In genomic region chr9:1051286-1052118, GRCh38 we compare ENCODE assay signal across 8 cellular contexts. TPM values are rescaled to one million over a fixed set of nuclear protein-coding genes. Genes with fewer than 3 reads are reported as not detected.
DNase-seq lines count a peak whose midpoint lies in the region; FAIRE-seq and TF ChIP-seq lines count a peak whose summit lies in the region.

No MANE protein-coding gene starts in this region.

- POLR2A ChIA-PET in CD4-positive, alpha-beta memory T cell (lab: Charles Lee; ENCODE audit: partially characterized antibody): no interaction called here
- POLR2A ChIA-PET in activated CD4-positive, alpha-beta memory T cell treated with anti-CD3 and anti-CD28 coated beads, Interleukin-2, amount 10 ng/mL, durations not matched to agents 7 days and 5 days (lab: Charles Lee): no interaction called here

- FAIRE-seq in small intestine (lab: Jason Lieb, UNC): no peak

- no peaks in the 10 kb centered on the region for H3K36me3 ChIP-seq in CD4-positive, alpha-beta memory T cell (ENCODE audit: insufficient read depth, low read length)
- H3K36me3 ChIP-seq in small intestine (ENCODE audit: control insufficient read depth in 2 of 2, insufficient read depth in 2 of 2, low read length in 2 of 2): no peaks in the 10 kb centered on the region

- H3K4me1 ChIP-seq in CD4-positive, alpha-beta memory T cell (ENCODE audit: insufficient read depth, low read length): peaks cover 35% of the 10 kb centered on the region
- H3K4me1 ChIP-seq in small intestine (ENCODE audit: control insufficient read depth in 2 of 2, insufficient read depth in 1 of 2, low read depth in 1 of 2, low read length in 1 of 2): peaks cover 0 to 8% of the 10 kb centered on the region in 2 donors

- peak; percentile 9 for TF ChIP-seq CTCF in GM20000 (IDR thresholded peaks at IDR 0.05; ENCODE audit: extremely low read depth, missing control alignments)

- CTCF ChIA-PET in CD4-positive, alpha-beta memory T cell (lab: Charles Lee; ENCODE audit: partially characterized antibody): no interaction called here
- CTCF ChIA-PET in activated CD4-positive, alpha-beta memory T cell treated with anti-CD3 and anti-CD28 coated beads, Interleukin-2, amount 10 ng/mL, durations not matched to agents 7 days and 5 days (lab: Charles Lee): no interaction called here

- H3K27me3 ChIP-seq in CD4-positive, alpha-beta memory T cell (ENCODE audit: insufficient read depth, low read length): peaks cover 50% of the 10 kb centered on the region
- H3K27me3 ChIP-seq in small intestine (ENCODE audit: control insufficient read depth in 2 of 2, insufficient read depth in 2 of 2, low read length in 2 of 2): peaks cover 10 to 62% of the 10 kb centered on the region in 2 donors

- no peaks in the 10 kb centered on the region for H3K9me3 ChIP-seq in CD4-positive, alpha-beta memory T cell (ENCODE audit: control insufficient read depth in 1 of 2, low read length in 2 of 2)
- no peaks in the 10 kb centered on the region for H3K9me3 ChIP-seq in iPS-18c (ENCODE audit: control insufficient read depth, insufficient read depth, low read length)
- H3K9me3 ChIP-seq in small intestine (ENCODE audit: control insufficient read depth, low read depth): no peaks in the 10 kb centered on the region

- H3K4me3 ChIP-seq in CD4-positive, alpha-beta memory T cell (ENCODE audit: low read length in 2 of 2): no peak overlapping the region
- peak overlapping the region; percentile 47 for H3K4me3 ChIP-seq in iPS-18c (ENCODE audit: insufficient read depth, low read depth, low read length)
- peak overlapping the region; percentile 16 to 26 for H3K4me3 ChIP-seq in small intestine (ENCODE audit: low read depth in 1 of 2, low read length in 2 of 2)

- H3K4me3 Mint-ChIP-seq in CD4-positive, alpha-beta memory T cell: peak overlapping the region in 7 of 8 donors; percentile 21 to 71 (median 63)
- H3K4me3 Mint-ChIP-seq in activated CD4-positive, alpha-beta memory T cell treated with anti-CD3 and anti-CD28 coated beads, Interleukin-2, amount 10 ng/mL, durations not matched to agents 7 days and 5 days: peak overlapping the region; percentile 63

- 3 to 8% (median 6%) methylated on average over 59 to 88 of the region's 88 CpGs for WGBS in small intestine, 3 donors

- peak overlapping the region in 1 of 7 donors; percentile 52 for H3K27ac Mint-ChIP-seq in CD4-positive, alpha-beta memory T cell
- H3K27ac Mint-ChIP-seq in activated CD4-positive, alpha-beta memory T cell treated with anti-CD3 and anti-CD28 coated beads, Interleukin-2, amount 10 ng/mL, durations not matched to agents 7 days and 5 days: no peak overlapping the region

- H3K36me3 Mint-ChIP-seq in CD4-positive, alpha-beta memory T cell: peaks cover 3 to 5% of the 10 kb centered on the region in 2 donors
- H3K36me3 Mint-ChIP-seq in activated CD4-positive, alpha-beta memory T cell treated with anti-CD3 and anti-CD28 coated beads, Interleukin-2, amount 10 ng/mL, durations not matched to agents 7 days and 5 days (ENCODE audit: low read depth): peaks cover 17% of the 10 kb centered on the region

- peaks cover 65 to 70% of the 10 kb centered on the region in 2 donors for H3K27me3 Mint-ChIP-seq in CD4-positive, alpha-beta memory T cell
- H3K27me3 Mint-ChIP-seq in activated CD4-positive, alpha-beta memory T cell treated with anti-CD3 and anti-CD28 coated beads, Interleukin-2, amount 10 ng/mL, durations not matched to agents 7 days and 5 days: peaks cover 86% of the 10 kb centered on the region

- intact Hi-C loops in CD4-positive, alpha-beta memory T cell (cut with micrococcal nuclease): no loop called here

- DNase-seq in CD4-positive, alpha-beta memory T cell: no peak
- DNase-seq in GM20000 (ENCODE audit: low spot score): no peak
- DNase-seq in activated CD4-positive, alpha-beta memory T cell treated with anti-CD3 and anti-CD28 coated beads, Interleukin-2, amount 10 ng/mL, durations not matched to agents 7 days and 5 days: peak; percentile 51
- DNase-seq in small intestine: peak; percentile 26
- DNase-seq in NCI-H446 (lab: John Stamatoyannopoulos, UW): no peak
- DNase-seq in NCI-H128 (lab: John Stamatoyannopoulos, UW; ENCODE audit: unreplicated experiment): no peak
- DNase-seq in HT-29 (ENCODE audit: low spot score): no peak

- H3K27ac ChIP-seq in CD4-positive, alpha-beta memory T cell (ENCODE audit: low read depth, low read length): no peak overlapping the region
- no peak overlapping the region for H3K27ac ChIP-seq in small intestine (ENCODE audit: low read depth in 1 of 2, low read length in 1 of 2)

- H3K4me1 Mint-ChIP-seq in CD4-positive, alpha-beta memory T cell: peaks cover 33 to 55% (median 47%) of the 10 kb centered on the region in 4 donors
- H3K4me1 Mint-ChIP-seq in activated CD4-positive, alpha-beta memory T cell treated with anti-CD3 and anti-CD28 coated beads, Interleukin-2, amount 10 ng/mL, durations not matched to agents 7 days and 5 days: peaks cover 48% of the 10 kb centered on the region

- peaks cover 0 to 29% (median 20%) of the 10 kb centered on the region in 8 donors for H3K9me3 Mint-ChIP-seq in CD4-positive, alpha-beta memory T cell
- no peaks in the 10 kb centered on the region for H3K9me3 Mint-ChIP-seq in activated CD4-positive, alpha-beta memory T cell treated with anti-CD3 and anti-CD28 coated beads, Interleukin-2, amount 10 ng/mL, durations not matched to agents 7 days and 5 days

RNA-seq across cellular contexts. Expression of gene DMRT2, which starts 1.3 kb away (rescaled TPM):
- total RNA-seq in CD4-positive, alpha-beta memory T cell: under 1 TPM in 1 of 2 experiments, not detected in 1; 0.23 TPM
- under 1 TPM in 1 of 2 donors, not detected in 1; 0.08 TPM for polyA plus RNA-seq in CD4-positive, alpha-beta memory T cell
- 1 to 10 TPM; 2.9 to 3.3 TPM for total RNA-seq in activated CD4-positive, alpha-beta memory T cell treated with anti-CD3 and anti-CD28 coated beads, Interleukin-2, amount 10 ng/mL, durations not matched to agents 7 days and 5 days
- not detected for polyA plus RNA-seq in small intestine
- not detected in 2 replicates for total RNA-seq in HT-29 (2014; rRNA removed; shearing (Covaris generic))

Comparison
In these comparisons a context has a peak if more than half of its experiments do, and no peak if none do; other contexts are left out.
1. DNase-seq: peak in activated CD4-positive, alpha-beta memory T cell treated with anti-CD3 and anti-CD28 coated beads, Interleukin-2, amount 10 ng/mL, durations not matched to agents 7 days and 5 days (single experiment) and small intestine (single experiment); none in CD4-positive, alpha-beta memory T cell (0 of 5), GM20000 (single experiment), NCI-H446 (0 of 2), NCI-H128 (single experiment) and HT-29 (single experiment).
2. H3K4me3 ChIP-seq: peak in iPS-18c (single experiment) and small intestine (2 of 2); none in CD4-positive, alpha-beta memory T cell (0 of 2).